In genomic region chr16:89691231-89691985, GRCh38 we compare ENCODE assay signal across 20 cellular contexts.
"Had no signal": no experiment of that assay in that cellular context is flagged by ENCODE, and none has a peak within 500 bp of the region (broad histone marks: within the 10 kb centered on the region; RNA-seq: fewer than 3 reads in every experiment).

No MANE protein-coding gene starts in this region.

- H3K9me3 Mint-ChIP-seq: activated CD4-positive, alpha-beta memory T cell treated with anti-CD3 and anti-CD28 coated beads for 36 hours; activated naive CD4-positive, alpha-beta T cell treated with anti-CD3 and anti-CD28 coated beads, Interleukin-2, amount 10 ng/mL, durations not matched to agents 7 days and 5 days; dendritic cell treated with granulocyte-macrophage colony-stimulating factor and Interleukin-4, amounts not matched to agents 40 ng/mL and 50 ng/mL, for 4 days; naive B cell; T-helper 1 cell treated with Interleukin-12 subunit alpha and Interleukin-12 subunit beta and Interleukin-4 antibody, amounts not matched to agents 30 μg/mL and 1 μg/mL, for 36 hours; WTC11 had no signal

- H3K4me3 Mint-ChIP-seq: activated CD4-positive, alpha-beta memory T cell treated with anti-CD3 and anti-CD28 coated beads for 36 hours; activated naive CD4-positive, alpha-beta T cell treated with anti-CD3 and anti-CD28 coated beads, Interleukin-2, amount 10 ng/mL, durations not matched to agents 7 days and 5 days; dendritic cell treated with granulocyte-macrophage colony-stimulating factor and Interleukin-4, amounts not matched to agents 40 ng/mL and 50 ng/mL, for 4 days; T-helper 1 cell treated with Interleukin-12 subunit alpha and Interleukin-12 subunit beta and Interleukin-4 antibody, amounts not matched to agents 30 μg/mL and 1 μg/mL, for 36 hours; WTC11 had no signal

- H3K27ac Mint-ChIP-seq: activated CD4-positive, alpha-beta memory T cell treated with anti-CD3 and anti-CD28 coated beads for 36 hours; dendritic cell treated with granulocyte-macrophage colony-stimulating factor and Interleukin-4, amounts not matched to agents 40 ng/mL and 50 ng/mL, for 4 days; T-helper 1 cell treated with Interleukin-12 subunit alpha and Interleukin-12 subunit beta and Interleukin-4 antibody, amounts not matched to agents 30 μg/mL and 1 μg/mL, for 36 hours; WTC11 had no signal

- H3K27ac ChIP-seq: cardiac muscle cell, foreskin keratinocyte, lower lobe of right lung, ovary, prostate gland, stomach, suprapubic skin, tibial nerve had no signal

- DNase-seq: activated CD4-positive, alpha-beta memory T cell treated with anti-CD3 and anti-CD28 coated beads for 36 hours; activated effector memory CD4-positive, alpha-beta T cell treated with anti-CD3 and anti-CD28 coated beads, Interleukin-2, amount 50 U/mL, for 16 hours; activated naive CD4-positive, alpha-beta T cell treated with anti-CD3 and anti-CD28 coated beads, Interleukin-2, amount 10 ng/mL, durations not matched to agents 7 days and 5 days; amygdala; effector CD4-positive, alpha-beta T cell; foreskin keratinocyte; mesendoderm; naive B cell; ovary; stimulated activated CD4-positive, alpha-beta T cell treated with anti-CD3 and anti-CD28 coated beads, Interleukin-1b, Interleukin-23, amount 100 ng/mL, for 48 hours; stomach; T1000 had no signal

- H3K27me3 Mint-ChIP-seq: activated CD4-positive, alpha-beta memory T cell treated with anti-CD3 and anti-CD28 coated beads for 36 hours; activated naive CD4-positive, alpha-beta T cell treated with anti-CD3 and anti-CD28 coated beads, Interleukin-2, amount 10 ng/mL, durations not matched to agents 7 days and 5 days; dendritic cell treated with granulocyte-macrophage colony-stimulating factor and Interleukin-4, amounts not matched to agents 40 ng/mL and 50 ng/mL, for 4 days; naive B cell had no signal
